ENCODE assay signal across 8 cellular contexts in genomic region chr1:179230251-179230650, GRCh38. TPM values are rescaled to one million over a fixed set of nuclear protein-coding genes. Genes with fewer than 3 reads are reported as not detected.
DNase-seq lines count a peak whose midpoint lies in the region; ATAC-seq and TF ChIP-seq lines count a peak whose summit lies in the region.

No MANE protein-coding gene starts in this region.

- POLR2A ChIA-PET in CD8-positive, alpha-beta T cell (lab: Charles Lee): no interaction called here
- POLR2A ChIA-PET in naive thymus-derived CD8-positive, alpha-beta T cell (lab: Charles Lee): interaction anchor here (1.0 to 1.7 kb wide), 2 partner anchors 64 to 100 kb away, joined by 3 to 8 read pairs; partner anchors contain the start of gene SOAT1

- H3K9me3 ChIP-seq in CD8-positive, alpha-beta T cell (ENCODE audit: low read length): no peaks in the 10 kb centered on the region

- H3K36me3 Mint-ChIP-seq in CD8-positive, alpha-beta T cell: peaks cover 7% of the 10 kb centered on the region
- peaks cover 7% of the 10 kb centered on the region for H3K36me3 Mint-ChIP-seq in central memory CD8-positive, alpha-beta T cell (ENCODE audit: insufficient read depth)
- H3K36me3 Mint-ChIP-seq in naive thymus-derived CD8-positive, alpha-beta T cell: peaks cover 0 to 2% (median 0%) of the 10 kb centered on the region in 3 donors

- DNase-seq in CD8-positive, alpha-beta T cell: no peak
- DNase-seq in central memory CD8-positive, alpha-beta T cell (ENCODE audit: low spot score in 2 of 2): no peak
- peak in 1 of 10 donors; percentile 7 for DNase-seq in naive thymus-derived CD8-positive, alpha-beta T cell
- no peak for DNase-seq in HuH-7 (ENCODE audit: low spot score)
- DNase-seq in NCI-H2107 treated with DMSO at 0.1 percent for 48 hours (lab: John Stamatoyannopoulos, UW; ENCODE audit: unreplicated experiment): no peak
- DNase-seq in GOT3 (lab: John Stamatoyannopoulos, UW): no peak

- no peaks in the 10 kb centered on the region for H3K36me3 ChIP-seq in CD8-positive, alpha-beta T cell (ENCODE audit: insufficient read depth, low read length)
- no peaks in the 10 kb centered on the region for H3K36me3 ChIP-seq in KMS-11 (ENCODE audit: insufficient read depth)

- H3K4me3 Mint-ChIP-seq in CD8-positive, alpha-beta T cell: peak overlapping the region; percentile 90
- peak overlapping the region; percentile 89 for H3K4me3 Mint-ChIP-seq in central memory CD8-positive, alpha-beta T cell
- H3K4me3 Mint-ChIP-seq in naive thymus-derived CD8-positive, alpha-beta T cell: peak overlapping the region; percentile 87 to 95 (median 94)

- H3K4me1 ChIP-seq in CD8-positive, alpha-beta T cell (ENCODE audit: insufficient read depth, low read length): peaks cover 14% of the 10 kb centered on the region
- H3K4me1 ChIP-seq in KMS-11 (ENCODE audit: low read depth, poor library complexity, severe bottlenecking): peaks cover 40% of the 10 kb centered on the region

- no peaks in the 10 kb centered on the region for H3K27me3 Mint-ChIP-seq in CD8-positive, alpha-beta T cell (ENCODE audit: low read depth)
- H3K27me3 Mint-ChIP-seq in central memory CD8-positive, alpha-beta T cell: no peaks in the 10 kb centered on the region
- no peaks in the 10 kb centered on the region for H3K27me3 Mint-ChIP-seq in naive thymus-derived CD8-positive, alpha-beta T cell

- H4K20me1 ChIP-seq in KMS-11 (ENCODE audit: insufficient read depth): peaks cover under 1% of the 10 kb centered on the region; the same call in 1 of the 2 replicates

- H2AFZ ChIP-seq in KMS-11 (ENCODE audit: low read depth): peak overlapping the region; percentile 98

- CTCF ChIA-PET in CD8-positive, alpha-beta T cell (lab: Charles Lee): no interaction called here

- intact Hi-C loops in CD8-positive, alpha-beta T cell (cut with DNase I, micrococcal nuclease): loop anchor here (1.0 to 5.0 kb wide), 5 partner anchors 63 to 203 kb away; partner anchors contain the start of gene SOAT1 (in 2 of the 2)

- peak overlapping the region; percentile 90; the same call in 1 of the 2 replicates for H3K9ac ChIP-seq in KMS-11

- H3K4me3 ChIP-seq in CD8-positive, alpha-beta T cell (ENCODE audit: low read depth, low read length): peak overlapping the region; percentile 60
- peak overlapping the region; percentile 96 for H3K4me3 ChIP-seq in KMS-11 (IDR thresholded peaks at IDR 0.05; ENCODE audit: insufficient read depth, low read depth, low read length)

- H3K27ac ChIP-seq in CD8-positive, alpha-beta T cell (ENCODE audit: low read depth, low read length): no peak overlapping the region
- H3K27ac ChIP-seq in KMS-11: peak overlapping the region; percentile 51; the same call in 1 of the 2 replicates

- H3K4me2 ChIP-seq in KMS-11: peak overlapping the region; percentile 84

- H3K9me3 Mint-ChIP-seq in CD8-positive, alpha-beta T cell: no peaks in the 10 kb centered on the region
- no peaks in the 10 kb centered on the region for H3K9me3 Mint-ChIP-seq in central memory CD8-positive, alpha-beta T cell
- H3K9me3 Mint-ChIP-seq in naive thymus-derived CD8-positive, alpha-beta T cell: no peaks in the 10 kb centered on the region

- H3K4me1 Mint-ChIP-seq in CD8-positive, alpha-beta T cell (ENCODE audit: low read depth): peaks cover 30% of the 10 kb centered on the region
- H3K4me1 Mint-ChIP-seq in central memory CD8-positive, alpha-beta T cell: peaks cover 20% of the 10 kb centered on the region
- peaks cover 21 to 37% (median 34%) of the 10 kb centered on the region in 4 donors for H3K4me1 Mint-ChIP-seq in naive thymus-derived CD8-positive, alpha-beta T cell

- H3K27ac Mint-ChIP-seq in CD8-positive, alpha-beta T cell: peak overlapping the region; percentile 91
- H3K27ac Mint-ChIP-seq in central memory CD8-positive, alpha-beta T cell (ENCODE audit: low read depth): peak overlapping the region; percentile 86
- H3K27ac Mint-ChIP-seq in naive thymus-derived CD8-positive, alpha-beta T cell: peak overlapping the region; percentile 84 to 98 (median 95)

- ATAC-seq in CD8-positive, alpha-beta T cell: peak; percentile 7
- ATAC-seq in central memory CD8-positive, alpha-beta T cell (replicated peaks; ENCODE audit: extremely low read depth, poor library complexity, severe bottlenecking): no peak
- peak; percentile 2 to 5 for ATAC-seq in naive thymus-derived CD8-positive, alpha-beta T cell
- no peak for ATAC-seq in GM19035 (IDR thresholded peaks at IDR 0.05; ENCODE audit: unreplicated experiment)

- peaks cover 34% of the 10 kb centered on the region for H3K79me2 ChIP-seq in KMS-11 (ENCODE audit: insufficient read depth, low read depth)

- TF ChIP-seq CTCF in CD8-positive, alpha-beta T cell (IDR thresholded peaks at IDR 0.05): no peak
- TF ChIP-seq CTCF in KMS-11 (conservative IDR thresholded peaks at IDR 0.05; ENCODE audit: low read depth, low read length): no peak

- no peaks in the 10 kb centered on the region for H3K27me3 ChIP-seq in CD8-positive, alpha-beta T cell (ENCODE audit: insufficient read depth, low read length)
- no peaks in the 10 kb centered on the region for H3K27me3 ChIP-seq in KMS-11 (ENCODE audit: insufficient read depth, low read depth)

RNA-seq across cellular contexts. Expression of gene ABL2, which starts 0.8 kb away (rescaled TPM):
- 10 to 100 TPM; 12.4 to 14.6 TPM for total RNA-seq in CD8-positive, alpha-beta T cell
- 10 to 100 TPM; 15.9 to 19.3 TPM for total RNA-seq in naive thymus-derived CD8-positive, alpha-beta T cell
- polyA plus RNA-seq in naive thymus-derived CD8-positive, alpha-beta T cell: 1 to 10 TPM in 2 of 3 donors, under 1 TPM in 1; 0.45 to 2.2 (median 2.0) TPM

Comparison
In these comparisons a context has a peak if more than half of its experiments do, and no peak if none do; other contexts are left out.
1. ATAC-seq: peak in CD8-positive, alpha-beta T cell (single experiment) and naive thymus-derived CD8-positive, alpha-beta T cell (2 of 2); none in central memory CD8-positive, alpha-beta T cell (single experiment) and GM19035 (single experiment).
2. Peak in every context shown above with its lines, with median percentiles within 50 percentile points of each other: H3K27ac Mint-ChIP-seq and H3K4me3 Mint-ChIP-seq.